ENCODE assay signal across 8 cellular contexts in the genomic region with DNA sequence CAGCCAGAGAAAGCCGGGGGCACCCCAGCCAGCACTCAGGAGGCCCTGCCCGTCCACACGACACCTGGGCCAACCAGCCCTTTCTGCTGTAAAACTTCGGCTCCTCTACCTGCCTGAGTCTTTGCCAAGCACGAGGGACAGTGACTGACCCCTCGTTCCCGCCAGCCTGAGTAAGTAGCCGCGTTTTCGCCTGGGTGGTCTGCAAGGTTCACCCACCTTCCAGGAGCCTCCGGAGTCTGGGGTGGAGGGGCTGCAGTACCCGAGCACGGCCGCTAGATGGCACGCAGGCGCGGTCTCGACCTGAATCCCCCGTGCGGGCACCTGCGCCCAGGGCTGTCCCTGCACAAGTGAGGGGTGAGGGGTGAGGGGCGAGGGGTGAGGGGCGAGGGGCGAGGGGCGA.
DNase-seq lines count a peak whose midpoint lies in the region; ATAC-seq and TF ChIP-seq lines count a peak whose summit lies in the region.

No MANE protein-coding gene starts in this region.

- H3K27ac Mint-ChIP-seq in activated T-cell treated with anti-CD3 and anti-CD28 coated beads, Interleukin-2, amount 50 U/mL, for 72 hours: no peak overlapping the region

- intact Hi-C loops in left lung (cut with DNase I): no loop called here

- peaks cover 5 to 7% of the 10 kb centered on the region in 2 donors for H3K9me3 Mint-ChIP-seq in activated T-cell treated with anti-CD3 and anti-CD28 coated beads, Interleukin-2, amount 50 U/mL, for 72 hours

- TF ChIP-seq RAD21 in Ishikawa (IDR thresholded peaks at IDR 0.05; ENCODE audit: low read depth): peak; percentile 45

- no peaks in the 10 kb centered on the region for H3K4me1 Mint-ChIP-seq in activated T-cell treated with anti-CD3 and anti-CD28 coated beads, Interleukin-2, amount 50 U/mL, for 72 hours (ENCODE audit: low read depth)

- no peaks in the 10 kb centered on the region for H3K27me3 Mint-ChIP-seq in activated T-cell treated with anti-CD3 and anti-CD28 coated beads, Interleukin-2, amount 50 U/mL, for 72 hours (ENCODE audit: low read depth)

- peaks cover 0 to 12% of the 10 kb centered on the region in 2 donors for H3K27me3 ChIP-seq in left lung

- no peak overlapping the region for H3K4me3 Mint-ChIP-seq in activated T-cell treated with anti-CD3 and anti-CD28 coated beads, Interleukin-2, amount 50 U/mL, for 72 hours

- no peaks in the 10 kb centered on the region for H3K36me3 ChIP-seq in left lung

- H3K4me1 ChIP-seq in left lung: no peaks in the 10 kb centered on the region

- no peak for ATAC-seq in activated T-cell treated with anti-CD3 and anti-CD28 coated beads, Interleukin-2, amount 50 U/mL, for 72 hours (replicated peaks in 1 of 2)
- peak; percentile 59 for ATAC-seq in left lung
- no peak for ATAC-seq in GM21528 (IDR thresholded peaks at IDR 0.05; ENCODE audit: low FRiP score, unreplicated experiment)
- no peak for ATAC-seq in GM18520 (IDR thresholded peaks at IDR 0.05; ENCODE audit: unreplicated experiment)

- peaks cover 1 to 2% of the 10 kb centered on the region in 2 donors for H3K36me3 Mint-ChIP-seq in activated T-cell treated with anti-CD3 and anti-CD28 coated beads, Interleukin-2, amount 50 U/mL, for 72 hours (ENCODE audit: insufficient read depth in 2 of 2)

- peaks cover 0 to 8% of the 10 kb centered on the region in 2 donors for H3K9me3 ChIP-seq in left lung

- no peak overlapping the region for H3K4me3 ChIP-seq in left lung

- H3K27ac ChIP-seq in left lung: no peak overlapping the region

- DNase-seq in COR-L47 (lab: John Stamatoyannopoulos, UW) (peak; percentile 21), left lung (no peak), inferior parietal cortex (ENCODE audit: extremely low spot score) (no peak), SKM-1 treated with dmso at 0.1 percent for 144 hours (lab: John Stamatoyannopoulos, UW; ENCODE audit: unreplicated experiment) (no peak)
- DNase-seq in activated T-cell treated with anti-CD3 and anti-CD28 coated beads, Interleukin-2, amount 50 U/mL, for 72 hours: peak; percentile 47 to 60

- TF ChIP-seq CTCF in left lung (IDR thresholded peaks at IDR 0.05): peak; percentile 44 to 70

- no peak for TF ChIP-seq EP300 in Ishikawa (IDR thresholded peaks at IDR 0.05; ENCODE audit: borderline replicate concordance)

TF ChIP-seq in Ishikawa, 13 proteins besides CTCF, POLR2A, EP300 and RAD21:
- TF ChIP-seq, protein P1, sequence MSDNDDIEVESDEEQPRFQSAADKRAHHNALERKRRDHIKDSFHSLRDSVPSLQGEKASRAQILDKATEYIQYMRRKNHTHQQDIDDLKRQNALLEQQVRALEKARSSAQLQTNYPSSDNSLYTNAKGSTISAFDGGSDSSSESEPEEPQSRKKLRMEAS (IDR thresholded peaks at IDR 0.05): no peak
- no peak for TF ChIP-seq TCF12 (IDR thresholded peaks at IDR 0.05; ENCODE audit: low read depth)
- TF ChIP-seq EGR1 (IDR thresholded peaks at IDR 0.05): no peak
- no peak for TF ChIP-seq USF1 (IDR thresholded peaks at IDR 0.05)
- TF ChIP-seq TAF1 (IDR thresholded peaks at IDR 0.05; ENCODE audit: low read depth): no peak
- TF ChIP-seq CREB1 (IDR thresholded peaks at IDR 0.05; ENCODE audit: low read depth): no peak
- no peak for TF ChIP-seq NFIC (IDR thresholded peaks at IDR 0.05)
- TF ChIP-seq YY1 (IDR thresholded peaks at IDR 0.05; ENCODE audit: low read depth): no peak
- TF ChIP-seq FOXM1 (IDR thresholded peaks at IDR 0.05; ENCODE audit: borderline replicate concordance, low read depth): no peak
- no peak for TF ChIP-seq TEAD4 (IDR thresholded peaks at IDR 0.05)
- no peak for TF ChIP-seq REST (IDR thresholded peaks at IDR 0.05; ENCODE audit: low read depth)
- TF ChIP-seq CEBPB (IDR thresholded peaks at IDR 0.05): no peak
- TF ChIP-seq ZBTB7A (IDR thresholded peaks at IDR 0.05; ENCODE audit: low read depth): no peak

Comparison
In these comparisons a context has a peak if more than half of its experiments do, and no peak if none do; other contexts are left out.
1. DNase-seq: peak in COR-L47 (single experiment) and activated T-cell treated with anti-CD3 and anti-CD28 coated beads, Interleukin-2, amount 50 U/mL, for 72 hours (2 of 2); none in left lung (0 of 2), inferior parietal cortex (single experiment) and SKM-1 treated with dmso at 0.1 percent for 144 hours (single experiment).